19 cellular contexts compared by ENCODE assay signal in genomic region chr11:68978931-68979591, GRCh38. TPM values are rescaled to one million over a fixed set of nuclear protein-coding genes. Genes with fewer than 3 reads are reported as not detected.
DNase-seq lines count a peak whose midpoint lies in the region; ATAC-seq, FAIRE-seq and TF ChIP-seq lines count a peak whose summit lies in the region.
"Had no signal": no experiment of that assay in that cellular context is flagged by ENCODE, and none has a peak within 500 bp of the region (broad histone marks: within the 10 kb centered on the region; RNA-seq: fewer than 3 reads in every experiment).

No MANE protein-coding gene starts in this region.

- POLR2A ChIA-PET in SK-N-SH (lab: Yijun Ruan, JAX): no interaction called here

- H3K4me1 ChIP-seq in SK-N-SH (ENCODE audit: control insufficient read depth in 1 of 2, insufficient read depth in 2 of 2, low read depth in 1 of 2, low read length in 1 of 2) (peaks cover 0 to 13% of the 10 kb centered on the region in 2 experiments; a peak in 2 of 4 replicates), spleen (no peaks in the 10 kb centered on the region)
- H3K4me1 ChIP-seq: breast epithelium had no signal

- H3F3A ChIP-seq in SK-N-SH (replicated peaks; ENCODE audit: insufficient read depth): no peaks in the 10 kb centered on the region

- ATAC-seq in SK-N-SH treated with all-trans-retinoic acid at 6 μM for 48 hours: no peak
- ATAC-seq in GM18861 (IDR thresholded peaks at IDR 0.05; ENCODE audit: unreplicated experiment): no peak
- ATAC-seq: naive thymus-derived CD8-positive, alpha-beta T cell; stimulated activated naive CD8-positive, alpha-beta T cell treated with anti-CD3 and anti-CD28 coated beads, Interleukin-15, amount 100 ng/mL, for 72 hours had no signal

- FAIRE-seq in GM12891 (lab: Jason Lieb, UNC) (no peak), H54 (lab: Jason Lieb, UNC) (no peak)
- FAIRE-seq: keratinocyte had no signal

- TF ChIP-seq POLR2A in spleen (IDR thresholded peaks at IDR 0.05) (no peak), GM12891 (IDR thresholded peaks at IDR 0.05; ENCODE audit: low read depth, low read length) (no peak), H54 (IDR thresholded peaks at IDR 0.05; ENCODE audit: low read depth, low read length) (no peak)

- H3K79me2 ChIP-seq in SK-N-SH (ENCODE audit: insufficient read depth): no peaks in the 10 kb centered on the region

- H3K9ac ChIP-seq in SK-N-SH: no peak overlapping the region
- no peak overlapping the region for H3K9ac ChIP-seq in SK-N-MC (ENCODE audit: insufficient read length)

- H3K9me2 ChIP-seq in SK-N-SH: no peaks in the 10 kb centered on the region

- H3K4me2 ChIP-seq in SK-N-SH: no peak overlapping the region

- WGBS in SK-N-SH (ENCODE audit: low lambda C conversion rate): 66% methylated on average over 14 of the region's 15 CpGs
- WGBS in spleen, 5 donors: 57 to 65% (median 62%) methylated on average over 13 to 15 of the region's 15 CpGs

- H3K36me3 ChIP-seq in SK-N-SH (replicated peaks in 1 of 2; ENCODE audit: control insufficient read depth in 1 of 2, insufficient read depth in 2 of 2, low read length in 1 of 2) (no peaks in the 10 kb centered on the region), SK-N-MC (ENCODE audit: insufficient read depth, low read length) (no peaks in the 10 kb centered on the region), spleen (no peaks in the 10 kb centered on the region)
- H3K36me3 ChIP-seq: breast epithelium had no signal

- intact Hi-C loops in spleen (cut with DNase I; ENCODE audit: low total_unique reads): no loop called here

- TF ChIP-seq CTCF in SK-N-SH (IDR thresholded peaks at IDR 0.05) (no peak), spleen (IDR thresholded peaks at IDR 0.05 in 8 of 11, conservative IDR thresholded peaks at IDR 0.05 in 3 of 11) (no peak)

- H2AFZ ChIP-seq in SK-N-SH (ENCODE audit: low read depth): no peak overlapping the region

- CTCF ChIA-PET in SK-N-SH (lab: Yijun Ruan, JAX): interaction anchor here (0.6 kb wide), 1 partner anchor 22 kb away, joined by 3 read pairs; no protein-coding TSS in a partner anchor

- TF ChIP-seq EP300 in SK-N-SH (IDR thresholded peaks at IDR 0.05; ENCODE audit: borderline replicate concordance in 1 of 2, low read depth in 1 of 2, low read length in 1 of 2): no peak

- H4K20me1 ChIP-seq in SK-N-SH (ENCODE audit: insufficient read depth): no peaks in the 10 kb centered on the region

- H3K4me3 ChIP-seq in SK-N-SH (ENCODE audit: low read depth in 2 of 2, low read length in 1 of 2) (no peak overlapping the region), SK-N-MC (no peak overlapping the region; the same call in 1 of the 2 replicates), spleen (no peak overlapping the region)
- H3K4me3 ChIP-seq: breast epithelium had no signal

- H3K9me3 ChIP-seq in SK-N-SH (no peaks in the 10 kb centered on the region), SK-N-MC (ENCODE audit: low read depth, low read length) (peaks cover 5% of the 10 kb centered on the region; the same call in 1 of the 2 replicates), spleen (peaks cover 0 to 11% (median 4%) of the 10 kb centered on the region in 8 donors)

- no peaks in the 10 kb centered on the region for H3K27me3 ChIP-seq in SK-N-SH (ENCODE audit: insufficient read depth)
- peaks cover 0 to 32% (median 7%) of the 10 kb centered on the region in 7 donors for H3K27me3 ChIP-seq in spleen (replicated peaks in 1 of 7)
- H3K27me3 ChIP-seq: breast epithelium had no signal

- DNase-seq in SK-N-SH (peak; percentile 59), SK-N-MC (ENCODE audit: low read depth, low spot score) (no peak), iPS-NIHi7 (ENCODE audit: extremely low spot score) (peak; percentile 11), spleen (peak; percentile 57), GM12891 (ENCODE audit: insufficient read length, low spot score) (no peak), H54 (ENCODE audit: insufficient read length, low spot score) (no peak)
- DNase-seq: 8988T; NCI-H1105 treated with DMSO at 0.1 percent for 48 hours; NCI-H2107; NCI-H524; stimulated activated naive CD8-positive, alpha-beta T cell treated with anti-CD3 and anti-CD28 coated beads, Interleukin-15, amount 100 ng/mL, for 72 hours had no signal

- TF ChIP-seq RAD21 in SK-N-SH (IDR thresholded peaks at IDR 0.05; ENCODE audit: low read length): no peak

- H3K27ac ChIP-seq in SK-N-SH (ENCODE audit: low read depth in 2 of 2, low read length in 1 of 2): no peak overlapping the region; a peak in 1 of 4 replicates
- H3K27ac ChIP-seq in SK-N-MC: 0 out of 2 replicates have a peak overlapping the region, but pooled peaks have one; percentile 58
- H3K27ac ChIP-seq in spleen: no peak overlapping the region
- H3K27ac ChIP-seq: breast epithelium had no signal

TF ChIP-seq in SK-N-SH, 30 proteins besides CTCF, POLR2A, EP300 and RAD21 (continues in another document):
- TF ChIP-seq SIN3A (IDR thresholded peaks at IDR 0.05; ENCODE audit: borderline replicate concordance, low read depth, low read length): no peak
- TF ChIP-seq, protein P1, sequence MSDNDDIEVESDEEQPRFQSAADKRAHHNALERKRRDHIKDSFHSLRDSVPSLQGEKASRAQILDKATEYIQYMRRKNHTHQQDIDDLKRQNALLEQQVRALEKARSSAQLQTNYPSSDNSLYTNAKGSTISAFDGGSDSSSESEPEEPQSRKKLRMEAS (IDR thresholded peaks at IDR 0.05; ENCODE audit: low read depth): no peak
- no peak for TF ChIP-seq TAF1 (IDR thresholded peaks at IDR 0.05; ENCODE audit: borderline replicate concordance, low read depth, low read length)
- TF ChIP-seq EZH2phosphoT487 (IDR thresholded peaks at IDR 0.05; ENCODE audit: borderline replicate concordance, low read depth): no peak
- TF ChIP-seq RFX5 (IDR thresholded peaks at IDR 0.05; ENCODE audit: low read length): no peak
- TF ChIP-seq TCF12 (IDR thresholded peaks at IDR 0.05): no peak
- no peak for TF ChIP-seq USF2 (IDR thresholded peaks at IDR 0.05; ENCODE audit: borderline replicate concordance, low read depth, low read length)

TF ChIP-seq in SK-N-SH treated with all-trans-retinoic acid at 6 μM for 48 hours, 23 proteins besides CTCF, POLR2A, EP300 and RAD21 (continues in another document):
- no peak for TF ChIP-seq CSRNP3 (CRISPR knock-in tag; IDR thresholded peaks at IDR 0.05)

TF ChIP-seq in GM12891, 5 proteins besides CTCF, POLR2A, EP300 and RAD21:
- TF ChIP-seq TAF1 (IDR thresholded peaks at IDR 0.05; ENCODE audit: low read depth, low read length) (no peak), PAX5 (IDR thresholded peaks at IDR 0.05; ENCODE audit: insufficient read depth, low read length, severe bottlenecking) (no peak), POLR2AphosphoS5 (IDR thresholded peaks at IDR 0.05; ENCODE audit: low read depth, low read length) (no peak), POU2F2 (IDR thresholded peaks at IDR 0.05; ENCODE audit: low read depth, low read length) (no peak), SPI1 (IDR thresholded peaks at IDR 0.05; ENCODE audit: low read depth, low read length) (no peak)
TF ChIP-seq in GM12891: peak in this region for 0.

RNA-seq across cellular contexts. Expression of gene MRGPRD, which starts 1.7 kb away (rescaled TPM):
- polyA plus RNA-seq in SK-N-SH (2012; rRNA removed) (not detected in 2 replicates), spleen (not detected)
- polyA plus RNA-seq in SK-N-SH (2012; cell fraction: cytosol; rRNA removed): not detected in 2 replicates
- polyA plus RNA-seq in SK-N-SH (2012; cell fraction: nucleus; rRNA removed): not detected in 2 replicates
- total RNA-seq in spleen: not detected
- not detected for polyA plus RNA-seq in GM12891 (2012; ENCODE audit: low read depth, missing spikeins)
- total RNA-seq: activated T-helper 2 cell treated with anti-CD3 and anti-CD28 coated beads, Interferon-gamma antibody, Interleukin-2, Interleukin-4, amounts not matched to agents 10 μg/mL and 5 μg/mL and 100 μg/mL, durations not matched to agents 14 hours and 24 hours and 36 hours; breast epithelium; naive thymus-derived CD8-positive, alpha-beta T cell; RPMI7951; urinary bladder had no signal
- polyA plus RNA-seq: keratinocyte had no signal

RNA-seq across cellular contexts. Expression of gene MRGPRF, which starts 34.0 kb away (rescaled TPM):
- 0.18 and 0.19 TPM in 2 replicates for polyA plus RNA-seq in SK-N-SH (2012; rRNA removed)
- polyA plus RNA-seq in SK-N-SH (2012; cell fraction: cytosol; rRNA removed): 0.08 and 0.12 TPM in 2 replicates
- polyA plus RNA-seq in SK-N-SH (2012; cell fraction: nucleus; rRNA removed): 0.21 and 0.39 TPM in 2 replicates
- 10 to 100 TPM in 5 of 7 donors, 1 to 10 TPM in 2; 7.2 to 21.2 (median 11.7) TPM for total RNA-seq in spleen
- 1 to 10 TPM; 2.2 to 7.9 (median 5.0) TPM for polyA plus RNA-seq in spleen
- polyA plus RNA-seq in GM12891 (2012; ENCODE audit: low read depth, missing spikeins): not detected
- total RNA-seq: activated T-helper 2 cell treated with anti-CD3 and anti-CD28 coated beads, Interferon-gamma antibody, Interleukin-2, Interleukin-4, amounts not matched to agents 10 μg/mL and 5 μg/mL and 100 μg/mL, durations not matched to agents 14 hours and 24 hours and 36 hours; naive thymus-derived CD8-positive, alpha-beta T cell; RPMI7951 had no signal
- polyA plus RNA-seq: keratinocyte; naive thymus-derived CD8-positive, alpha-beta T cell had no signal

Comparison
In these comparisons a context has a peak if more than half of its experiments do, and no peak if none do; other contexts are left out.
1. DNase-seq: peak in SK-N-SH (single experiment), iPS-NIHi7 (single experiment) and spleen (single experiment); none in SK-N-MC (single experiment), GM12891 (single experiment) and H54 (single experiment).